In the genomic region with DNA sequence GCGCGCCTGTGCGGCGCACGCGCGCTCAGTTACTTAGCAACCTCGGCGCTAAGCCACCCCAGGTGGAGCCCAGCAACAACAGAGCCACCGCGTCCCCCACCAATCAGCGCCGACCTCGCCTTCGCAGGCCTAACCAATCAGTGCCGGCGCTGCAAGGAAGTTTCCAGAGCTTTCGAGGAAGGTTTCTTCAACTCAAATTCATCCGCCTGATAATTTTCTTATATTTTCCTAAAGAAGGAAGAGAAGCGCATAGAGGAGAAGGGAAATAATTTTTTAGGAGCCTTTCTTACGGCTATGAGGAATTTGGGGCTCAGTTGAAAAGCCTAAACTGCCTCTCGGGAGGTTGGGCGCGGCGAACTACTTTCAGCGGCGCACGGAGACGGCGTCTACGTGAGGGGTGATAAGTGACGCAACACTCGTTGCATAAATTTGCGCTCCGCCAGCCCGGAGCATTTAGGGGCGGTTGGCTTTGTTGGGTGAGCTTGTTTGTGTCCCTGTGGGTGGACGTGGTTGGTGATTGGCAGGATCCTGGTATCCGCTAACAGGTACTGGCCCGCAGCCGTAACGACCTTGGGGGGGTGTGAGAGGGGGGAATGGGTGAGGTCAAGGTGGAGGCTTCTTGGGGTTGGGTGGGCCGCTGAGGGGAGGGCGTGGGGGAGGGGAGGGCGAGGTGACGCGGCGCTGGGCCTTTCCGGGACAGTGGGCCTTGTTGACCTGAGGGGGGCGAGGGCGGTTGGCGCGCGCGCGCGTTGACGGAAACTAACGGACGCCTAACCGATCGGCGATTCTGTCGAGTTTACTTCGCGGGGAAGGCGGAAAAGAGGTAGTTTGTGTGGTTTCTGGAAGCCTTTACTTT, we compare ENCODE assay signal across 1 cellular context.
TF ChIP-seq lines count a peak whose summit lies in the region.

A gene (plus strand): TSS at position 452 of the 856 bp plus-strand sequence. CDS start 817 bp downstream, outside the sequence.

TF ChIP-seq in HepG2, 621 proteins besides CTCF, POLR2A, EP300 and RAD21 (continued from another document and continues in another):
- TF ChIP-seq, protein P1, sequence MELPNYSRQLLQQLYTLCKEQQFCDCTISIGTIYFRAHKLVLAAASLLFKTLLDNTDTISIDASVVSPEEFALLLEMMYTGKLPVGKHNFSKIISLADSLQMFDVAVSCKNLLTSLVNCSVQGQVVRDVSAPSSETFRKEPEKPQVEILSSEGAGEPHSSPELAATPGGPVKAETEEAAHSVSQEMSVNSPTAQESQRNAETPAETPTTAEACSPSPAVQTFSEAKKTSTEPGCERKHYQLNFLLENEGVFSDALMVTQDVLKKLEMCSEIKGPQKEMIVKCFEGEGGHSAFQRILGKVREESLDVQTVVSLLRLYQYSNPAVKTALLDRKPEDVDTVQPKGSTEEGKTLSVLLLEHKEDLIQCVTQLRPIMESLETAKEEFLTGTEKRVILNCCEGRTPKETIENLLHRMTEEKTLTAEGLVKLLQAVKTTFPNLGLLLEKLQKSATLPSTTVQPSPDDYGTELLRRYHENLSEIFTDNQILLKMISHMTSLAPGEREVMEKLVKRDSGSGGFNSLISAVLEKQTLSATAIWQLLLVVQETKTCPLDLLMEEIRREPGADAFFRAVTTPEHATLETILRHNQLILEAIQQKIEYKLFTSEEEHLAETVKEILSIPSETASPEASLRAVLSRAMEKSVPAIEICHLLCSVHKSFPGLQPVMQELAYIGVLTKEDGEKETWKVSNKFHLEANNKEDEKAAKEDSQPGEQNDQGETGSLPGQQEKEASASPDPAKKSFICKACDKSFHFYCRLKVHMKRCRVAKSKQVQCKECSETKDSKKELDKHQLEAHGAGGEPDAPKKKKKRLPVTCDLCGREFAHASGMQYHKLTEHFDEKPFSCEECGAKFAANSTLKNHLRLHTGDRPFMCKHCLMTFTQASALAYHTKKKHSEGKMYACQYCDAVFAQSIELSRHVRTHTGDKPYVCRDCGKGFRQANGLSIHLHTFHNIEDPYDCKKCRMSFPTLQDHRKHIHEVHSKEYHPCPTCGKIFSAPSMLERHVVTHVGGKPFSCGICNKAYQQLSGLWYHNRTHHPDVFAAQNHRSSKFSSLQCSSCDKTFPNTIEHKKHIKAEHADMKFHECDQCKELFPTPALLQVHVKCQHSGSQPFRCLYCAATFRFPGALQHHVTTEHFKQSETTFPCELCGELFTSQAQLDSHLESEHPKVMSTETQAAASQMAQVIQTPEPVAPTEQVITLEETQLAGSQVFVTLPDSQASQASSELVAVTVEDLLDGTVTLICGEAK (IDR thresholded peaks at IDR 0.05) = no peak
- TF ChIP-seq, protein P1 (CRISPR knock-in tag; IDR thresholded peaks at IDR 0.05) = peak; percentile 69; the same call in 1 of the 2 replicates
- peak; percentile 45; the same call in 1 of the 2 replicates for TF ChIP-seq ZNF441 (CRISPR knock-in tag; IDR thresholded peaks at IDR 0.05; ENCODE audit: borderline replicate concordance)
- TF ChIP-seq, protein P2, sequence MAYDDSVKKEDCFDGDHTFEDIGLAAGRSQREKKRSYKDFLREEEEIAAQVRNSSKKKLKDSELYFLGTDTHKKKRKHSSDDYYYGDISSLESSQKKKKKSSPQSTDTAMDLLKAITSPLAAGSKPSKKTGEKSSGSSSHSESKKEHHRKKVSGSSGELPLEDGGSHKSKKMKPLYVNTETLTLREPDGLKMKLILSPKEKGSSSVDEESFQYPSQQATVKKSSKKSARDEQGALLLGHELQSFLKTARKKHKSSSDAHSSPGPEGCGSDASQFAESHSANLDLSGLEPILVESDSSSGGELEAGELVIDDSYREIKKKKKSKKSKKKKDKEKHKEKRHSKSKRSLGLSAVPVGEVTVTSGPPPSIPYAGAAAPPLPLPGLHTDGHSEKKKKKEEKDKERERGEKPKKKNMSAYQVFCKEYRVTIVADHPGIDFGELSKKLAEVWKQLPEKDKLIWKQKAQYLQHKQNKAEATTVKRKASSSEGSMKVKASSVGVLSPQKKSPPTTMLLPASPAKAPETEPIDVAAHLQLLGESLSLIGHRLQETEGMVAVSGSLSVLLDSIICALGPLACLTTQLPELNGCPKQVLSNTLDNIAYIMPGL (CRISPR knock-in tag; IDR thresholded peaks at IDR 0.05; ENCODE audit: borderline replicate concordance in 1 of 2, low read depth in 1 of 2) = peak; percentile 46 to 71; a peak in 3 of 4 replicates
- peak; percentile 74 for TF ChIP-seq FOXP1 (IDR thresholded peaks at IDR 0.05)
- peak; percentile 79 for TF ChIP-seq FOXP1 (CRISPR knock-in tag; IDR thresholded peaks at IDR 0.05)
- TF ChIP-seq SALL2 (CRISPR knock-in tag; IDR thresholded peaks at IDR 0.05) = peak; percentile 73
- TF ChIP-seq ZMYM2 (CRISPR knock-in tag; IDR thresholded peaks at IDR 0.05) = no peak
- TF ChIP-seq, protein P3, sequence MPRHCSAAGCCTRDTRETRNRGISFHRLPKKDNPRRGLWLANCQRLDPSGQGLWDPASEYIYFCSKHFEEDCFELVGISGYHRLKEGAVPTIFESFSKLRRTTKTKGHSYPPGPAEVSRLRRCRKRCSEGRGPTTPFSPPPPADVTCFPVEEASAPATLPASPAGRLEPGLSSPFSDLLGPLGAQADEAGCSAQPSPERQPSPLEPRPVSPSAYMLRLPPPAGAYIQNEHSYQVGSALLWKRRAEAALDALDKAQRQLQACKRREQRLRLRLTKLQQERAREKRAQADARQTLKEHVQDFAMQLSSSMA (CRISPR knock-in tag; IDR thresholded peaks at IDR 0.05) = no peak
- no peak for TF ChIP-seq FOXO1 (CRISPR knock-in tag; IDR thresholded peaks at IDR 0.05)
- TF ChIP-seq, protein P4, sequence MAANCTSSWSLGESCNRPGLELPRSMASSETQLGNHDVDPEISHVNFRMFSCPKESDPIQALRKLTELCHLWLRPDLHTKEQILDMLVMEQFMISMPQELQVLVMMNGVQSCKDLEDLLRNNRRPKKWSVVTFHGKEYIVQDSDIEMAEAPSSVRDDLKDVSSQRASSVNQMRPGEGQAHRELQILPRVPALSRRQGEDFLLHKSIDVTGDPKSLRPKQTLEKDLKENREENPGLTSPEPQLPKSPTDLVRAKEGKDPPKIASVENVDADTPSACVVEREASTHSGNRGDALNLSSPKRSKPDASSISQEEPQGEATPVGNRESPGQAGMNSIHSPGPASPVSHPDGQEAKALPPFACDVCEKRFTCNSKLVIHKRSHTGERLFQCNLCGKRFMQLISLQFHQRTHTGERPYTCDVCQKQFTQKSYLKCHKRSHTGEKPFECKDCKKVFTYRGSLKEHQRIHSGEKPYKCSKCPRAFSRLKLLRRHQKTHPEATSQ (CRISPR knock-in tag; IDR thresholded peaks at IDR 0.05; ENCODE audit: borderline replicate concordance) = peak; percentile 53; the same call in 1 of the 2 replicates
- TF ChIP-seq TEAD3 (CRISPR knock-in tag; optimal IDR thresholded peaks at IDR 0.05; ENCODE audit: borderline replicate concordance) = peak; percentile 5
- TF ChIP-seq HDAC2 (CRISPR knock-in tag; IDR thresholded peaks at IDR 0.05) = no peak
- TF ChIP-seq NR2F1 (CRISPR knock-in tag; IDR thresholded peaks at IDR 0.05) = peak in 1 of 2 experiments; percentile 72; a peak in 2 of 4 replicates
- peak; percentile 65 for TF ChIP-seq HNRNPLL (IDR thresholded peaks at IDR 0.05; ENCODE audit: low read depth, low read length, poor library complexity, severe bottlenecking)
- peak; percentile 100 for TF ChIP-seq PCBP1 (IDR thresholded peaks at IDR 0.05; ENCODE audit: borderline replicate concordance, low read depth, low read length)
- peak; percentile 69 for TF ChIP-seq PHF20 (CRISPR knock-in tag; IDR thresholded peaks at IDR 0.05)
- TF ChIP-seq MED8 (CRISPR knock-in tag; IDR thresholded peaks at IDR 0.05; ENCODE audit: insufficient replicate concordance) = no peak
- TF ChIP-seq, protein P5, sequence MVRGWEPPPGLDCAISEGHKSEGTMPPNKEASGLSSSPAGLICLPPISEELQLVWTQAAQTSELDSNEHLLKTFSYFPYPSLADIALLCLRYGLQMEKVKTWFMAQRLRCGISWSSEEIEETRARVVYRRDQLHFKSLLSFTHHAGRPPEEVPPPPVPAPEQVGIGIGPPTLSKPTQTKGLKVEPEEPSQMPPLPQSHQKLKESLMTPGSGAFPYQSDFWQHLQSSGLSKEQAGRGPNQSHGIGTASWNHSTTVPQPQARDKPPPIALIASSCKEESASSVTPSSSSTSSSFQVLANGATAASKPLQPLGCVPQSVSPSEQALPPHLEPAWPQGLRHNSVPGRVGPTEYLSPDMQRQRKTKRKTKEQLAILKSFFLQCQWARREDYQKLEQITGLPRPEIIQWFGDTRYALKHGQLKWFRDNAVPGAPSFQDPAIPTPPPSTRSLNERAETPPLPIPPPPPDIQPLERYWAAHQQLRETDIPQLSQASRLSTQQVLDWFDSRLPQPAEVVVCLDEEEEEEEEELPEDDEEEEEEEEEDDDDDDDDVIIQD (CRISPR knock-in tag; IDR thresholded peaks at IDR 0.05; ENCODE audit: low read depth) = 0 out of 2 replicates have a peak, but pooled peaks have one; percentile 85
- TF ChIP-seq KAT7 (CRISPR knock-in tag; IDR thresholded peaks at IDR 0.05; ENCODE audit: borderline replicate concordance) = peak; percentile 84
- TF ChIP-seq, protein P6, sequence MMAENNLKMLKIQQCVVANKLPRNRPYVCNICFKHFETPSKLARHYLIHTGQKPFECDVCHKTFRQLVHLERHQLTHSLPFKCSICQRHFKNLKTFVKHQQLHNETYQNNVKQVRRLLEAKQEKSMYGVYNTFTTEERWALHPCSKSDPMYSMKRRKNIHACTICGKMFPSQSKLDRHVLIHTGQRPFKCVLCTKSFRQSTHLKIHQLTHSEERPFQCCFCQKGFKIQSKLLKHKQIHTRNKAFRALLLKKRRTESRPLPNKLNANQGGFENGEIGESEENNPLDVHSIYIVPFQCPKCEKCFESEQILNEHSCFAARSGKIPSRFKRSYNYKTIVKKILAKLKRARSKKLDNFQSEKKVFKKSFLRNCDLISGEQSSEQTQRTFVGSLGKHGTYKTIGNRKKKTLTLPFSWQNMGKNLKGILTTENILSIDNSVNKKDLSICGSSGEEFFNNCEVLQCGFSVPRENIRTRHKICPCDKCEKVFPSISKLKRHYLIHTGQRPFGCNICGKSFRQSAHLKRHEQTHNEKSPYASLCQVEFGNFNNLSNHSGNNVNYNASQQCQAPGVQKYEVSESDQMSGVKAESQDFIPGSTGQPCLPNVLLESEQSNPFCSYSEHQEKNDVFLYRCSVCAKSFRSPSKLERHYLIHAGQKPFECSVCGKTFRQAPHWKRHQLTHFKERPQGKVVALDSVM (CRISPR knock-in tag; IDR thresholded peaks at IDR 0.05) = peak; percentile 37
- TF ChIP-seq, protein P7, sequence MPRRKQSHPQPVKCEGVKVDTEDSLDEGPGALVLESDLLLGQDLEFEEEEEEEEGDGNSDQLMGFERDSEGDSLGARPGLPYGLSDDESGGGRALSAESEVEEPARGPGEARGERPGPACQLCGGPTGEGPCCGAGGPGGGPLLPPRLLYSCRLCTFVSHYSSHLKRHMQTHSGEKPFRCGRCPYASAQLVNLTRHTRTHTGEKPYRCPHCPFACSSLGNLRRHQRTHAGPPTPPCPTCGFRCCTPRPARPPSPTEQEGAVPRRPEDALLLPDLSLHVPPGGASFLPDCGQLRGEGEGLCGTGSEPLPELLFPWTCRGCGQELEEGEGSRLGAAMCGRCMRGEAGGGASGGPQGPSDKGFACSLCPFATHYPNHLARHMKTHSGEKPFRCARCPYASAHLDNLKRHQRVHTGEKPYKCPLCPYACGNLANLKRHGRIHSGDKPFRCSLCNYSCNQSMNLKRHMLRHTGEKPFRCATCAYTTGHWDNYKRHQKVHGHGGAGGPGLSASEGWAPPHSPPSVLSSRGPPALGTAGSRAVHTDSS (CRISPR knock-in tag; conservative IDR thresholded peaks at IDR 0.05) = no peak
- TF ChIP-seq, protein P8, sequence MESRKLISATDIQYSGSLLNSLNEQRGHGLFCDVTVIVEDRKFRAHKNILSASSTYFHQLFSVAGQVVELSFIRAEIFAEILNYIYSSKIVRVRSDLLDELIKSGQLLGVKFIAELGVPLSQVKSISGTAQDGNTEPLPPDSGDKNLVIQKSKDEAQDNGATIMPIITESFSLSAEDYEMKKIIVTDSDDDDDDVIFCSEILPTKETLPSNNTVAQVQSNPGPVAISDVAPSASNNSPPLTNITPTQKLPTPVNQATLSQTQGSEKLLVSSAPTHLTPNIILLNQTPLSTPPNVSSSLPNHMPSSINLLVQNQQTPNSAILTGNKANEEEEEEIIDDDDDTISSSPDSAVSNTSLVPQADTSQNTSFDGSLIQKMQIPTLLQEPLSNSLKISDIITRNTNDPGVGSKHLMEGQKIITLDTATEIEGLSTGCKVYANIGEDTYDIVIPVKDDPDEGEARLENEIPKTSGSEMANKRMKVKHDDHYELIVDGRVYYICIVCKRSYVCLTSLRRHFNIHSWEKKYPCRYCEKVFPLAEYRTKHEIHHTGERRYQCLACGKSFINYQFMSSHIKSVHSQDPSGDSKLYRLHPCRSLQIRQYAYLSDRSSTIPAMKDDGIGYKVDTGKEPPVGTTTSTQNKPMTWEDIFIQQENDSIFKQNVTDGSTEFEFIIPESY (CRISPR knock-in tag; IDR thresholded peaks at IDR 0.05) = no peak
- no peak for TF ChIP-seq ZNF720 (CRISPR knock-in tag; IDR thresholded peaks at IDR 0.05)
- TF ChIP-seq ZFP37 (CRISPR knock-in tag; IDR thresholded peaks at IDR 0.05; ENCODE audit: borderline replicate concordance) = peak; percentile 21; the same call in 1 of the 2 replicates
